In genomic region chr1:39615086-39615662, GRCh38 we compare ENCODE assay signal across 26 cellular contexts. TPM values are rescaled to one million over a fixed set of nuclear protein-coding genes. Genes with fewer than 3 reads are reported as not detected.
A peak's percentile ranks its signal among the peaks of the same experiment; 100 is the strongest.
DNase-seq lines count a peak whose midpoint lies in the region; ATAC-seq and TF ChIP-seq lines count a peak whose summit lies in the region.
"Had no signal": no experiment of that assay in that cellular context is flagged by ENCODE, and none has a peak within 500 bp of the region (broad histone marks: within the 10 kb centered on the region; RNA-seq: fewer than 3 reads in every experiment).

No MANE protein-coding gene starts in this region.

- H3K27ac ChIP-seq in GM23338 (ENCODE audit: low read depth) (no peak overlapping the region), endodermal cell (ENCODE audit: low read depth, low read length) (no peak overlapping the region)
- H3K27ac ChIP-seq: BLaER1, esophagus muscularis mucosa, foreskin keratinocyte, GM23248, heart left ventricle, parathyroid adenoma, tibial nerve had no signal

- H3K36me3 ChIP-seq in GM23338 (ENCODE audit: insufficient read depth) (no peaks in the 10 kb centered on the region), endodermal cell (ENCODE audit: control insufficient read depth, insufficient read depth, low read length) (no peaks in the 10 kb centered on the region), Caco-2 (ENCODE audit: control insufficient read depth, insufficient read depth, low read length) (no peaks in the 10 kb centered on the region)
- H3K36me3 ChIP-seq: BLaER1, tibial nerve had no signal

- peaks cover 16% of the 10 kb centered on the region for H3K27me3 Mint-ChIP-seq in GM23338 (ENCODE audit: insufficient read depth, low read depth, poor library complexity)
- peaks cover 81% of the 10 kb centered on the region for H3K27me3 Mint-ChIP-seq in endodermal cell (ENCODE audit: insufficient read depth)
- H3K27me3 Mint-ChIP-seq in Caco-2 (ENCODE audit: insufficient read depth, unreplicated experiment) = no peaks in the 10 kb centered on the region

- H3K36me3 Mint-ChIP-seq in GM23338 (ENCODE audit: low read depth) = no peaks in the 10 kb centered on the region
- H3K36me3 Mint-ChIP-seq in endodermal cell (ENCODE audit: low read depth) = no peaks in the 10 kb centered on the region
- H3K36me3 Mint-ChIP-seq in Caco-2 (ENCODE audit: insufficient read depth, unreplicated experiment) = no peaks in the 10 kb centered on the region

- H3K4me2 ChIP-seq in GM23338 = no peak overlapping the region
- H3K4me2 ChIP-seq: BLaER1, smooth muscle cell had no signal

- H3K9me3 ChIP-seq in endodermal cell (ENCODE audit: control insufficient read depth, low read length) (no peaks in the 10 kb centered on the region), Caco-2 (no peaks in the 10 kb centered on the region)
- H3K9me3 ChIP-seq: esophagus muscularis mucosa, tibial nerve had no signal

- TF ChIP-seq CTCF in GM23338 (conservative IDR thresholded peaks at IDR 0.05; ENCODE audit: low read depth in 2 of 2) (no peak), endodermal cell (conservative IDR thresholded peaks at IDR 0.05) (no peak), Caco-2 (IDR thresholded peaks at IDR 0.05; ENCODE audit: insufficient read depth in 1 of 2, low read depth in 1 of 2, low read length in 1 of 2, severe bottlenecking in 1 of 2, unreplicated experiment in 1 of 2) (no peak)

- H3K9me2 ChIP-seq in GM23338 (ENCODE audit: insufficient read depth) = no peaks in the 10 kb centered on the region

- no peaks in the 10 kb centered on the region for H3F3A ChIP-seq in GM23338 (replicated peaks; ENCODE audit: low read depth)

- no peak overlapping the region for H3K4me3 ChIP-seq in GM23338
- H3K4me3 ChIP-seq in endodermal cell (ENCODE audit: low read length) = no peak overlapping the region
- no peak overlapping the region for H3K4me3 ChIP-seq in Caco-2 (ENCODE audit: low read depth, low read length)
- H3K4me3 ChIP-seq: BLaER1, esophagus muscularis mucosa, GM23248, heart left ventricle, smooth muscle cell, tibial nerve had no signal

- H3K9me3 Mint-ChIP-seq in GM23338 (no peaks in the 10 kb centered on the region), endodermal cell (peaks cover 3% of the 10 kb centered on the region), Caco-2 (ENCODE audit: unreplicated experiment) (no peaks in the 10 kb centered on the region)
- H3K9me3 Mint-ChIP-seq: activated CD4-positive, alpha-beta T cell treated with anti-CD3 and anti-CD28 coated beads, Interleukin-2, amount 10 ng/mL, durations not matched to agents 7 days and 5 days; activated T-cell treated with anti-CD3 and anti-CD28 coated beads, Interleukin-2, amount 50 U/mL, for 4 hours; central memory CD8-positive, alpha-beta T cell; dendritic cell treated with granulocyte-macrophage colony-stimulating factor and Interleukin-4, amounts not matched to agents 40 ng/mL and 50 ng/mL, for 4 days had no signal

- POLR2A ChIA-PET in Caco-2 (lab: Charles Lee) = no interaction called here

- CTCF ChIA-PET in Caco-2 (lab: Charles Lee) = no interaction called here

- H3K79me2 ChIP-seq in GM23338 (replicated peaks; ENCODE audit: insufficient read depth) = no peaks in the 10 kb centered on the region
- H3K79me2 ChIP-seq: parathyroid adenoma had no signal

- H3K4me1 Mint-ChIP-seq in GM23338 (0 out of 3 replicates have a peak, but pooled peaks cover 2% of the 10 kb centered on the region), endodermal cell (no peaks in the 10 kb centered on the region), Caco-2 (ENCODE audit: low read depth, unreplicated experiment) (no peaks in the 10 kb centered on the region)
- H3K4me1 Mint-ChIP-seq: central memory CD8-positive, alpha-beta T cell had no signal

- H3K4me1 ChIP-seq in GM23338 (ENCODE audit: insufficient read depth) (no peaks in the 10 kb centered on the region; the same call in 1 of the 2 replicates), endodermal cell (ENCODE audit: control insufficient read depth, insufficient read depth, low read length) (no peaks in the 10 kb centered on the region), Caco-2 (no peaks in the 10 kb centered on the region)
- H3K4me1 ChIP-seq: BLaER1, foreskin keratinocyte, parathyroid adenoma, tibial nerve had no signal

- no peak overlapping the region for H3K27ac Mint-ChIP-seq in GM23338
- H3K27ac Mint-ChIP-seq in endodermal cell = peak overlapping the region; percentile 35
- H3K27ac Mint-ChIP-seq in Caco-2 (ENCODE audit: unreplicated experiment) = no peak overlapping the region
- H3K27ac Mint-ChIP-seq: activated CD4-positive, alpha-beta T cell treated with anti-CD3 and anti-CD28 coated beads, Interleukin-2, amount 10 ng/mL, durations not matched to agents 7 days and 5 days; dendritic cell treated with granulocyte-macrophage colony-stimulating factor and Interleukin-4, amounts not matched to agents 40 ng/mL and 50 ng/mL, for 4 days had no signal

- BruUV-seq in Caco-2 (replicated peaks; lab: Mats Ljungman, UMichigan) = no TSS peak

- no peaks in the 10 kb centered on the region for H4K20me1 ChIP-seq in GM23338 (replicated peaks; ENCODE audit: insufficient read depth)
- H4K20me1 ChIP-seq: BLaER1 had no signal

- intact Hi-C loops in Caco-2 (cut with micrococcal nuclease; ENCODE audit: unreplicated experiment) = no loop called here

- H3K9ac ChIP-seq in endodermal cell (ENCODE audit: extremely low read depth, low read length, poor library complexity, severe bottlenecking) = no peak overlapping the region
- H3K9ac ChIP-seq: BLaER1, GM23248, parathyroid adenoma had no signal

- no peak overlapping the region for H3K4me3 Mint-ChIP-seq in GM23338
- H3K4me3 Mint-ChIP-seq in endodermal cell = no peak overlapping the region
- no peak overlapping the region for H3K4me3 Mint-ChIP-seq in Caco-2 (ENCODE audit: unreplicated experiment)
- H3K4me3 Mint-ChIP-seq: activated CD4-positive, alpha-beta T cell treated with anti-CD3 and anti-CD28 coated beads, Interleukin-2, amount 10 ng/mL, durations not matched to agents 7 days and 5 days; activated T-cell treated with anti-CD3 and anti-CD28 coated beads, Interleukin-2, amount 50 U/mL, for 4 hours; central memory CD8-positive, alpha-beta T cell; dendritic cell treated with granulocyte-macrophage colony-stimulating factor and Interleukin-4, amounts not matched to agents 40 ng/mL and 50 ng/mL, for 4 days had no signal

- H3K27me3 ChIP-seq in GM23338 (ENCODE audit: insufficient read depth) = peaks cover 16% of the 10 kb centered on the region
- peaks cover 22% of the 10 kb centered on the region for H3K27me3 ChIP-seq in endodermal cell (ENCODE audit: control insufficient read depth, insufficient read depth, low read length, poor library complexity, severe bottlenecking)
- H3K27me3 ChIP-seq in Caco-2 (replicated peaks; ENCODE audit: control insufficient read depth, insufficient read depth, low read length) = no peaks in the 10 kb centered on the region
- H3K27me3 ChIP-seq: BLaER1, heart left ventricle, tibial nerve had no signal

- 55 to 87% methylated on average over 2 to 8 of the region's 8 CpGs for WGBS in endodermal cell (ENCODE audit: insufficient coverage in 1 of 2, insufficient read length in 1 of 2), 2 experiments

- DNase-seq in NCI-H2029 treated with DMSO at 0.1 percent for 48 hours (lab: John Stamatoyannopoulos, UW) (peak; percentile 72), NCI-H2029 (lab: John Stamatoyannopoulos, UW) (no peak), GM23338 (ENCODE audit: low spot score) (peak; percentile 41), NCI-H69 (lab: John Stamatoyannopoulos, UW) (peak; percentile 21), endodermal cell (no peak), Caco-2 (no peak)
- DNase-seq in activated naive CD4-positive, alpha-beta T cell treated with anti-CD3 and anti-CD28 coated beads, Interleukin-2, amount 50 U/mL, for 16 hours = no peak
- DNase-seq: activated CD4-positive, alpha-beta T cell treated with anti-CD3 and anti-CD28 coated beads, Interleukin-2, amount 10 ng/mL, durations not matched to agents 7 days and 5 days; activated T-cell treated with anti-CD3 and anti-CD28 coated beads, Interleukin-2, amount 50 U/mL, for 4 hours; foreskin keratinocyte; GM23248; heart left ventricle; kidney glomerular epithelial cell; NCI-H226; stimulated activated CD4-positive, alpha-beta T cell treated with anti-CD3 and anti-CD28 coated beads, Interleukin-1b, Interleukin-23, amount 100 ng/mL, for 48 hours; stimulated activated CD8-positive, alpha-beta memory T cell treated with anti-CD3 and anti-CD28 coated beads, Interleukin-4, amount 100 ng/mL, for 48 hours; T1000 had no signal

- no peak for ATAC-seq in GM23338
- ATAC-seq: activated T-cell treated with anti-CD3 and anti-CD28 coated beads, Interleukin-2, amount 50 U/mL, for 4 hours; foreskin keratinocyte; heart left ventricle had no signal

- H2AFZ ChIP-seq in GM23338 = no peak overlapping the region
- H2AFZ ChIP-seq: GM23248, parathyroid adenoma had no signal

TF ChIP-seq in GM23338, 12 proteins besides CTCF, POLR2A, EP300 and RAD21 (continues in another document):
- no peak for TF ChIP-seq CREB1 (CRISPR knock-in tag; IDR thresholded peaks at IDR 0.05; ENCODE audit: low read depth)
- no peak for TF ChIP-seq ZNF331 (CRISPR knock-in tag; IDR thresholded peaks at IDR 0.05; ENCODE audit: low read depth)
- TF ChIP-seq ZNF114 (CRISPR knock-in tag; IDR thresholded peaks at IDR 0.05) = no peak
- no peak for TF ChIP-seq JUNB (IDR thresholded peaks at IDR 0.05; ENCODE audit: unreplicated experiment)

RNA-seq across cellular contexts. Expression of gene HEYL, which starts 24.3 kb away (rescaled TPM):
- 4.1 and 4.5 TPM in 2 replicates for total RNA-seq in GM23338 (2014; rRNA removed; shearing (Covaris generic))
- polyA plus RNA-seq in GM23338 (2016; fragmentation: Nextera tagmentation; extraction: Ambion mirVana) = 1.6 and 1.8 TPM in 2 replicates
- 1 to 10 TPM; 1.2 to 1.5 TPM for total RNA-seq in endodermal cell
- 6.9 TPM for polyA plus RNA-seq in endodermal cell (2013, experiment 1 of 2)
- polyA plus RNA-seq in endodermal cell (2013, experiment 2 of 2) = 6.7 TPM
- 3.0 and 3.4 TPM in 2 replicates for total RNA-seq in Caco-2 (2022)
- total RNA-seq: activated CD4-positive, alpha-beta T cell treated with anti-CD3 and anti-CD28 coated beads, Interleukin-2, amount 10 ng/mL, durations not matched to agents 7 days and 5 days; Daoy; foreskin keratinocyte; GM23248 had no signal
- polyA plus RNA-seq: GM23248, neural cell had no signal

RNA-seq across cellular contexts. Expression of gene PABPC4, which starts 38.6 kb away (rescaled TPM):
- 193 and 199 TPM in 2 replicates for total RNA-seq in GM23338 (2014; rRNA removed; shearing (Covaris generic))
- 280 and 328 TPM in 2 replicates for polyA plus RNA-seq in GM23338 (2016; fragmentation: Nextera tagmentation; extraction: Ambion mirVana)
- 100 to 1,000 TPM; 230 to 270 TPM for total RNA-seq in endodermal cell
- polyA plus RNA-seq in endodermal cell (2013, experiment 1 of 2) = 153 TPM
- polyA plus RNA-seq in endodermal cell (2013, experiment 2 of 2) = 140 TPM
- 242 and 245 TPM in 2 replicates for total RNA-seq in Caco-2 (2022)

RNA-seq across cellular contexts. Expression of gene NT5C1A, which starts 56.7 kb away (rescaled TPM):
- not detected in 2 replicates for total RNA-seq in GM23338 (2014; rRNA removed; shearing (Covaris generic))
- not detected in 2 replicates for polyA plus RNA-seq in GM23338 (2016; fragmentation: Nextera tagmentation; extraction: Ambion mirVana)
- total RNA-seq in endodermal cell = not detected
- not detected for polyA plus RNA-seq in endodermal cell (2013, experiment 1 of 2)
- polyA plus RNA-seq in endodermal cell (2013, experiment 2 of 2) = not detected
- total RNA-seq in Caco-2 (2022) = not detected in 2 replicates
- total RNA-seq: activated CD4-positive, alpha-beta T cell treated with anti-CD3 and anti-CD28 coated beads, Interleukin-2, amount 10 ng/mL, durations not matched to agents 7 days and 5 days; activated T-cell treated with anti-CD3 and anti-CD28 coated beads, Interleukin-2, amount 50 U/mL, for 4 hours; Daoy; foreskin keratinocyte; GM23248; smooth muscle cell had no signal
- polyA plus RNA-seq: foreskin keratinocyte, GM23248, neural cell, smooth muscle cell had no signal

Comparison
In these comparisons a context has a peak if more than half of its experiments do, and no peak if none do; other contexts are left out.
1. DNase-seq: peak in NCI-H2029 treated with DMSO at 0.1 percent for 48 hours (single experiment), GM23338 (single experiment) and NCI-H69 (single experiment); none in NCI-H2029 (single experiment), endodermal cell (single experiment), activated naive CD4-positive, alpha-beta T cell treated with anti-CD3 and anti-CD28 coated beads, Interleukin-2, amount 50 U/mL, for 16 hours (single experiment) and Caco-2 (0 of 2).